In genomic region chr4:73770917-73771316, GRCh38 we compare ENCODE assay signal across 24 cellular contexts. TPM values are rescaled to one million over a fixed set of nuclear protein-coding genes. Genes with fewer than 3 reads are reported as not detected.
A peak's percentile ranks its signal among the peaks of the same experiment; 100 is the strongest.
DNase-seq lines count a peak whose midpoint lies in the region; ATAC-seq, FAIRE-seq and TF ChIP-seq lines count a peak whose summit lies in the region.
"Had no signal": no experiment of that assay in that cellular context is flagged by ENCODE, and none has a peak within 500 bp of the region (broad histone marks: within the 10 kb centered on the region; RNA-seq: fewer than 3 reads in every experiment).

No MANE protein-coding gene starts in this region.

- DNase-seq in DMS79 treated with DMSO at 0.1 percent for 48 hours (lab: John Stamatoyannopoulos, UW) (peak; percentile 18), NCI-H146 (lab: John Stamatoyannopoulos, UW) (peak; percentile 76), NCI-H774 (lab: John Stamatoyannopoulos, UW) (peak; percentile 77), mucosa of descending colon (peak; percentile 77 to 78 (median 77)), DMS114 treated with DMSO at 0.1 percent for 48 hours (lab: John Stamatoyannopoulos, UW; ENCODE audit: unreplicated experiment) (no peak), dorsolateral prefrontal cortex (no peak), NCI-H82 (lab: John Stamatoyannopoulos, UW) (no peak), GM19239 (ENCODE audit: insufficient read length, low spot score) (no peak)
- DNase-seq: activated CD4-positive, alpha-beta T cell treated with anti-CD3 and anti-CD28 coated beads for 1 hour; CD8-positive, alpha-beta T cell; cortex of kidney; EL; GM23248; hippocampal formation; islet precursor cell; Karpas-422; naive thymus-derived CD8-positive, alpha-beta T cell; NCI-H1694; posterior cingulate gyrus; stimulated activated CD4-positive, alpha-beta T cell treated with anti-CD3 and anti-CD28 coated beads, Interleukin-2, amount 100 ng/mL, for 24 hours; stimulated activated naive CD8-positive, alpha-beta T cell treated with anti-CD3 and anti-CD28 coated beads, Interleukin-15, amount 100 ng/mL, for 72 hours; upper lobe of right lung had no signal

- ATAC-seq in mucosa of descending colon, result peak; percentile 100
- ATAC-seq: CD8-positive, alpha-beta T cell; naive thymus-derived CD8-positive, alpha-beta T cell; stimulated activated naive CD8-positive, alpha-beta T cell treated with anti-CD3 and anti-CD28 coated beads, Interleukin-15, amount 100 ng/mL, for 72 hours; upper lobe of right lung had no signal

- intact Hi-C loops in mucosa of descending colon (cut with DNase I, micrococcal nuclease), result no loop called here
- intact Hi-C loops in dorsolateral prefrontal cortex (cut with DNase I), result no loop called here

- H3K9me3 ChIP-seq in mucosa of descending colon, result no peaks in the 10 kb centered on the region
- H3K9me3 ChIP-seq: upper lobe of right lung had no signal

- no peaks in the 10 kb centered on the region for H3K36me3 ChIP-seq in mucosa of descending colon (ENCODE audit: low read depth)
- H3K36me3 ChIP-seq: upper lobe of right lung had no signal

- FAIRE-seq in GM19239 (lab: Jason Lieb, UNC), result no peak
- FAIRE-seq: endothelial cell of umbilical vein had no signal

- H3K27me3 ChIP-seq in dorsolateral prefrontal cortex, result peaks cover 0 to 5% (median 0%) of the 10 kb centered on the region in 45 donors
- H3K27me3 ChIP-seq: upper lobe of right lung had no signal

- peaks cover 5% of the 10 kb centered on the region for H3K4me1 ChIP-seq in mucosa of descending colon (ENCODE audit: low read depth)

- H3K4me3 ChIP-seq in mucosa of descending colon (no peak overlapping the region), dorsolateral prefrontal cortex (no peak overlapping the region)
- H3K4me3 ChIP-seq: GM23248, upper lobe of right lung had no signal

- TF ChIP-seq CTCF in mucosa of descending colon (IDR thresholded peaks at IDR 0.05), result no peak
- TF ChIP-seq CTCF in dorsolateral prefrontal cortex (IDR thresholded peaks at IDR 0.05 in 54 of 56, conservative IDR thresholded peaks at IDR 0.05 in 2 of 56; ENCODE audit: low read depth in 1 of 56, partially characterized antibody in 56 of 56), result no peak

- H3K27ac ChIP-seq in dorsolateral prefrontal cortex, result no peak overlapping the region
- H3K27ac ChIP-seq: GM23248, RWPE1, upper lobe of right lung had no signal

RNA-seq across cellular contexts. Expression of gene CXCL8, which starts 30.5 kb away (rescaled TPM):
- 10 to 100 TPM in 1 of 3 donors, under 1 TPM in 2; 0.73 to 44.6 (median 0.78) TPM for total RNA-seq in mucosa of descending colon
- 10 to 100 TPM in 6 of 120 experiments, 1 to 10 TPM in 65, under 1 TPM in 40, not detected in 9; 0.26 to 53.1 (median 1.4) TPM for total RNA-seq in dorsolateral prefrontal cortex

Comparison
In these comparisons a context has a peak if more than half of its experiments do, and no peak if none do; other contexts are left out.
1. DNase-seq: peak in DMS79 treated with DMSO at 0.1 percent for 48 hours (single experiment), NCI-H146 (single experiment), NCI-H774 (single experiment) and mucosa of descending colon (3 of 3); none in DMS114 treated with DMSO at 0.1 percent for 48 hours (single experiment), dorsolateral prefrontal cortex (0 of 10), NCI-H82 (single experiment) and GM19239 (single experiment).